Comparison of ENCODE assay signal across 16 cellular contexts in genomic region chr13:71759506-71760225, GRCh38.
DNase-seq lines count a peak whose midpoint lies in the region; ATAC-seq and TF ChIP-seq lines count a peak whose summit lies in the region.
"Had no signal": no experiment of that assay in that cellular context is flagged by ENCODE, and none has a peak within 500 bp of the region (broad histone marks: within the 10 kb centered on the region; RNA-seq: fewer than 3 reads in every experiment).

No MANE protein-coding gene starts in this region.

- H3K27ac ChIP-seq in A673 (ENCODE audit: low read depth, low read length, poor library complexity, severe bottlenecking) (no peak overlapping the region), HUES6 (ENCODE audit: low read depth, low read length) (peak overlapping the region; percentile 70), body of pancreas (peak overlapping the region in 3 of 4 donors; percentile 10 to 35 (median 19)), mesenchymal stem cell (ENCODE audit: low read length, poor library complexity, severe bottlenecking) (no peak overlapping the region)

- ATAC-seq in body of pancreas (no peak), GM21737 (IDR thresholded peaks at IDR 0.05; ENCODE audit: unreplicated experiment) (no peak), GM19455 (IDR thresholded peaks at IDR 0.05; ENCODE audit: unreplicated experiment) (no peak), GM21526 (IDR thresholded peaks at IDR 0.05; ENCODE audit: low FRiP score, unreplicated experiment) (no peak)
- ATAC-seq: activated CD4-positive, alpha-beta T cell treated with anti-CD3 and anti-CD28 coated beads for 36 hours had no signal

- H3K4me1 ChIP-seq in A673 (ENCODE audit: insufficient read depth, low read length, poor library complexity, severe bottlenecking), result no peaks in the 10 kb centered on the region
- peaks cover 24% of the 10 kb centered on the region for H3K4me1 ChIP-seq in HUES6 (ENCODE audit: control insufficient read depth, insufficient read depth, low read length)
- peaks cover 7% of the 10 kb centered on the region for H3K4me1 ChIP-seq in body of pancreas
- H3K4me1 ChIP-seq in mesenchymal stem cell (ENCODE audit: control insufficient read depth, insufficient read depth, low read depth, low read length), result no peaks in the 10 kb centered on the region

- H2AFZ ChIP-seq in mesenchymal stem cell (ENCODE audit: low read depth, low read length), result no peak overlapping the region

- no peaks in the 10 kb centered on the region for H3K79me1 ChIP-seq in mesenchymal stem cell (replicated peaks; ENCODE audit: low read length, poor library complexity, severe bottlenecking)

- no peak overlapping the region for H3K23ac ChIP-seq in mesenchymal stem cell (ENCODE audit: low read length in 2 of 2)

- H3K36me3 ChIP-seq in A673 (ENCODE audit: insufficient read depth, low read length, poor library complexity, severe bottlenecking), result no peaks in the 10 kb centered on the region
- H3K36me3 ChIP-seq in HUES6 (ENCODE audit: control insufficient read depth, insufficient read depth, low read length), result no peaks in the 10 kb centered on the region
- H3K36me3 ChIP-seq in body of pancreas (replicated peaks in 1 of 2; ENCODE audit: insufficient read depth in 1 of 2, low read depth in 2 of 2), result no peaks in the 10 kb centered on the region
- no peaks in the 10 kb centered on the region for H3K36me3 ChIP-seq in mesenchymal stem cell (ENCODE audit: control insufficient read depth in 1 of 2, insufficient read depth in 2 of 2, low read depth in 1 of 2, low read length in 2 of 2)
- H3K36me3 ChIP-seq: MG63 had no signal

- H3K4ac ChIP-seq in mesenchymal stem cell (ENCODE audit: low read depth in 1 of 2, low read length in 2 of 2), result no peak overlapping the region

- H3K27me3 ChIP-seq in A673 (replicated peaks; ENCODE audit: insufficient read depth, low read depth, low read length, poor library complexity), result no peaks in the 10 kb centered on the region
- H3K27me3 ChIP-seq in HUES6 (ENCODE audit: control insufficient read depth, insufficient read depth, low read length), result no peaks in the 10 kb centered on the region
- H3K27me3 ChIP-seq in body of pancreas, result no peaks in the 10 kb centered on the region
- no peaks in the 10 kb centered on the region for H3K27me3 ChIP-seq in mesenchymal stem cell (ENCODE audit: control insufficient read depth in 1 of 2, insufficient read depth in 1 of 2, low read length in 2 of 2)
- H3K27me3 ChIP-seq: MG63 had no signal

- H2BK15ac ChIP-seq in mesenchymal stem cell (ENCODE audit: low read depth, poor library complexity, severe bottlenecking), result no peak overlapping the region

- no peak overlapping the region for H2BK5ac ChIP-seq in mesenchymal stem cell (ENCODE audit: low read depth, low read length, poor library complexity, severe bottlenecking)

- no peak overlapping the region for H4K91ac ChIP-seq in mesenchymal stem cell (ENCODE audit: low read length)

- H3K9ac ChIP-seq in HUES6 (ENCODE audit: low read length) (peak overlapping the region; percentile 25), mesenchymal stem cell (ENCODE audit: low read length) (no peak overlapping the region)

- no peak overlapping the region for H3K4me2 ChIP-seq in mesenchymal stem cell (ENCODE audit: low read length, poor library complexity, severe bottlenecking)

- 40 to 42% methylated on average over 5 of the region's 5 CpGs for WGBS in body of pancreas, 2 donors
- WGBS in mesenchymal stem cell, result 41% methylated on average over 4 of the region's 5 CpGs

- intact Hi-C loops in A673 (cut with micrococcal nuclease; ENCODE audit: unreplicated experiment) (no loop called here), body of pancreas (cut with DNase I) (no loop called here)

- CTCF ChIA-PET in A673 (lab: Charles Lee), result no interaction called here

- H2BK12ac ChIP-seq in mesenchymal stem cell (ENCODE audit: low read length in 2 of 2), result no peak overlapping the region

- no peak overlapping the region for H3K4me3 ChIP-seq in A673 (ENCODE audit: low read depth, low read length, poor library complexity, severe bottlenecking)
- peak overlapping the region; percentile 2 for H3K4me3 ChIP-seq in HUES6 (ENCODE audit: low read depth, low read length)
- H3K4me3 ChIP-seq in body of pancreas, result no peak overlapping the region
- no peak overlapping the region for H3K4me3 ChIP-seq in mesenchymal stem cell (ENCODE audit: insufficient read depth in 1 of 2, low read depth in 1 of 2, low read length in 2 of 2)
- H3K4me3 ChIP-seq: MG63 had no signal

- no peak overlapping the region for H2AK5ac ChIP-seq in mesenchymal stem cell (ENCODE audit: low read length, severe bottlenecking)

- TF ChIP-seq POLR2A in body of pancreas (IDR thresholded peaks at IDR 0.05), result no peak

- POLR2A ChIA-PET in A673 (lab: Charles Lee; ENCODE audit: low non-redundant PET), result no interaction called here

- no peak overlapping the region for H3K14ac ChIP-seq in mesenchymal stem cell (ENCODE audit: low read length in 2 of 2)

- no peak overlapping the region for H4K8ac ChIP-seq in mesenchymal stem cell (ENCODE audit: low read length)

- no peak for TF ChIP-seq CTCF in A673 (conservative IDR thresholded peaks at IDR 0.05; ENCODE audit: low read depth, low read length)
- no peak for TF ChIP-seq CTCF in body of pancreas (IDR thresholded peaks at IDR 0.05)

- H2BK120ac ChIP-seq in mesenchymal stem cell (ENCODE audit: low read depth, low read length), result no peak overlapping the region

- DNase-seq in A673 (ENCODE audit: low spot score) (peak; percentile 11), body of pancreas (no peak), mesenchymal stem cell (no peak), AG20443 (ENCODE audit: low spot score) (no peak)
- DNase-seq: activated CD4-positive, alpha-beta T cell treated with anti-CD3 and anti-CD28 coated beads for 36 hours; activated T-cell treated with anti-CD3 and anti-CD28 coated beads for 4 hours; DMS 273 treated with DMSO at 0.1 percent for 48 hours; MG63; NCI-H510A; occipital lobe; RPMI8226; stimulated activated CD4-positive, alpha-beta T cell treated with anti-CD3 and anti-CD28 coated beads, Interleukin-15, amount 100 ng/mL, for 24 hours had no signal

- H3K9me3 ChIP-seq in A673 (ENCODE audit: low read depth, low read length, poor library complexity, severe bottlenecking) (no peaks in the 10 kb centered on the region), HUES6 (ENCODE audit: control insufficient read depth, insufficient read depth, low read depth, low read length) (no peaks in the 10 kb centered on the region), body of pancreas (no peaks in the 10 kb centered on the region), mesenchymal stem cell (ENCODE audit: control insufficient read depth, low read length) (no peaks in the 10 kb centered on the region)
- H3K9me3 ChIP-seq: MG63 had no signal

- no TSS peak for BruUV-seq in A673 (replicated peaks; lab: Mats Ljungman, UMichigan)

- peak overlapping the region; percentile 14 to 66 for H3K18ac ChIP-seq in mesenchymal stem cell (ENCODE audit: low read depth in 1 of 2, low read length in 2 of 2)

Comparison
In these comparisons a context has a peak if more than half of its experiments do, and no peak if none do; other contexts are left out.
1. H3K27ac ChIP-seq: peak in HUES6 (single experiment) and body of pancreas (3 of 4); none in A673 (single experiment) and mesenchymal stem cell (single experiment).